In the genomic region with DNA sequence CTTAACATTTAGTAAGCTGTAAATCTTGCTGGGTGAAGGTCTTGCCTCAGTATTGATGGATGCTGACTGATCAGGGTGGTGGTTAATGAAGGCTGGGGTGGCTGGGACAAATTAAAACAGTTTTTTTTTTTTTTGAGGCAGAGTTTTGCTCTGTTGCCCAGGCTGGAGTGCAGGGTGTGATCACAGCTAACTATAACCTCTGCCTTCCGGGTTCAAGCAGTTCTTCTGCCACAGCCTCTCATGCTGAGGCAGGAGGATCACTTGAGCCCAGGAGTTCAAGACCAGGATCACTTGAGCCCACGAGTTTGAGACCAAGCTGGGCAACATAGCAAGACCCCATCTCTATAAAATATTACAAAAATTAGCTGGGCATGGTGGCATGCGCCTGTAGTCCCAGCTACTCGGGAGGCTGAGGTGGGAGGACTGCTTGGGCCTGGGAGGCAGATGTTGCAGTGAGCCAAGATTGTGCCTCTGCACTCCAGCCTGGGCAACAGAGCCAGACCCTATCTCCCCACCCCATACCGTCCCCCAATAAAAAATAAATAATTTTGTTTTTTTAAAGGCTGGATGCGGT, we compare ENCODE assay signal across 2 cellular contexts.
TF ChIP-seq lines count a peak whose summit lies in the region.

No MANE protein-coding gene starts in this region.

TF ChIP-seq in IMR-90, 13 proteins besides CTCF, POLR2A, EP300 and RAD21:
- TF ChIP-seq NFE2L2 (IDR thresholded peaks at IDR 0.05; ENCODE audit: low read depth, low read length) = no peak
- no peak for TF ChIP-seq FOS (IDR thresholded peaks at IDR 0.05; ENCODE audit: low read depth, low read length)
- TF ChIP-seq MXI1 (IDR thresholded peaks at IDR 0.05; ENCODE audit: borderline replicate concordance, low read depth, low read length) = no peak
- no peak for TF ChIP-seq MAFK (IDR thresholded peaks at IDR 0.05; ENCODE audit: low read depth, low read length)
- no peak for TF ChIP-seq RFX5 (IDR thresholded peaks at IDR 0.05; ENCODE audit: low read depth, low read length)
- TF ChIP-seq BHLHE40 (IDR thresholded peaks at IDR 0.05; ENCODE audit: low read depth, low read length) = no peak
- TF ChIP-seq RCOR1 (IDR thresholded peaks at IDR 0.05; ENCODE audit: insufficient replicate concordance, low read length) = no peak
- no peak for TF ChIP-seq SMC3 (IDR thresholded peaks at IDR 0.05; ENCODE audit: low read depth, low read length)
- no peak for TF ChIP-seq CHD1 (IDR thresholded peaks at IDR 0.05; ENCODE audit: low read depth, low read length)

TF ChIP-seq in endothelial cell of umbilical vein, 7 proteins besides CTCF, POLR2A, EP300 and RAD21:
- no peak for TF ChIP-seq EZH2 (IDR thresholded peaks at IDR 0.05; ENCODE audit: borderline replicate concordance, low read depth, low read length, severe bottlenecking)
- no peak for TF ChIP-seq FOS (IDR thresholded peaks at IDR 0.05; ENCODE audit: borderline replicate concordance, insufficient read depth, low read length)
- no peak for TF ChIP-seq POLR2AphosphoS5 (IDR thresholded peaks at IDR 0.05; ENCODE audit: insufficient read depth, low read depth, low read length)
- TF ChIP-seq MYC (IDR thresholded peaks at IDR 0.05; ENCODE audit: low read depth, low read length) = no peak
- TF ChIP-seq GATA2 (IDR thresholded peaks at IDR 0.05; ENCODE audit: insufficient read depth, insufficient read length, low read depth, low read length) = no peak
- no peak for TF ChIP-seq JUN (IDR thresholded peaks at IDR 0.05; ENCODE audit: borderline replicate concordance, insufficient read depth, insufficient read length, low read depth)
- TF ChIP-seq, protein P1, sequence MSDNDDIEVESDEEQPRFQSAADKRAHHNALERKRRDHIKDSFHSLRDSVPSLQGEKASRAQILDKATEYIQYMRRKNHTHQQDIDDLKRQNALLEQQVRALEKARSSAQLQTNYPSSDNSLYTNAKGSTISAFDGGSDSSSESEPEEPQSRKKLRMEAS (IDR thresholded peaks at IDR 0.05; ENCODE audit: insufficient read depth, insufficient read length) = no peak
